8 cellular contexts compared by ENCODE assay signal in genomic region chr21:42724226-42724920, GRCh38.
DNase-seq lines count a peak whose midpoint lies in the region; ATAC-seq and TF ChIP-seq lines count a peak whose summit lies in the region.

No MANE protein-coding gene starts in this region.

- H3K27ac ChIP-seq in SJSA1 (peak overlapping the region; percentile 71), gastroesophageal sphincter (peak overlapping the region in 3 of 4 donors; percentile 18 to 35 (median 22)), sigmoid colon (peak overlapping the region; percentile 36 to 75 (median 59))

- no peak overlapping the region for H3K4me3 ChIP-seq in SJSA1
- H3K4me3 ChIP-seq in gastroesophageal sphincter = no peak overlapping the region
- no peak overlapping the region for H3K4me3 ChIP-seq in sigmoid colon

- H3K27me3 ChIP-seq in SJSA1 (replicated peaks) = no peaks in the 10 kb centered on the region
- no peaks in the 10 kb centered on the region for H3K27me3 ChIP-seq in gastroesophageal sphincter
- H3K27me3 ChIP-seq in sigmoid colon = no peaks in the 10 kb centered on the region

- ATAC-seq in gastroesophageal sphincter (peak; percentile 48), HG03342 (IDR thresholded peaks at IDR 0.05; ENCODE audit: unreplicated experiment) (no peak)

- DNase-seq in GF-D8 (lab: John Stamatoyannopoulos, UW) = peak; percentile 29
- peak; percentile 96 to 97 for DNase-seq in SJSA1 (ENCODE audit: low read depth in 1 of 2, low spot score in 2 of 2)
- no peak for DNase-seq in sigmoid colon
- DNase-seq in NCI-H82 treated with DMSO at 0.1 percent for 48 hours (lab: John Stamatoyannopoulos, UW; ENCODE audit: unreplicated experiment) = no peak
- no peak for DNase-seq in SHP77 treated with DMSO at 0.1 percent for 48 hours (lab: John Stamatoyannopoulos, UW)
- no peak for DNase-seq in iPS-NIHi7 (ENCODE audit: extremely low spot score)

- WGBS in gastroesophageal sphincter (ENCODE audit: low coverage in 1 of 2), 2 donors = 76 to 88% methylated on average over 5 to 6 of the region's 12 CpGs
- WGBS in sigmoid colon, 2 donors = 22 to 59% methylated on average over 12 of the region's 12 CpGs

- no peaks in the 10 kb centered on the region for H3K36me3 ChIP-seq in SJSA1
- H3K36me3 ChIP-seq in gastroesophageal sphincter = no peaks in the 10 kb centered on the region
- peaks cover 0 to 5% (median 2%) of the 10 kb centered on the region in 4 donors for H3K36me3 ChIP-seq in sigmoid colon

- intact Hi-C loops in sigmoid colon (cut with DNase I) = loop anchor here (5.0 kb wide), 1 partner anchor 67 kb away; no protein-coding TSS in a partner anchor

- TF ChIP-seq POLR2A in gastroesophageal sphincter (IDR thresholded peaks at IDR 0.05) = no peak
- TF ChIP-seq POLR2A in sigmoid colon (IDR thresholded peaks at IDR 0.05) = no peak

- TF ChIP-seq CTCF in gastroesophageal sphincter (IDR thresholded peaks at IDR 0.05) (no peak), sigmoid colon (IDR thresholded peaks at IDR 0.05) (no peak)

- H3K4me1 ChIP-seq in SJSA1 (replicated peaks) (peaks cover 55% of the 10 kb centered on the region), gastroesophageal sphincter (peaks cover 0 to 30% (median 3%) of the 10 kb centered on the region in 3 donors), sigmoid colon (peaks cover 0 to 28% (median 24%) of the 10 kb centered on the region in 4 donors)

- H3K9me3 ChIP-seq in SJSA1 (replicated peaks) (no peaks in the 10 kb centered on the region), gastroesophageal sphincter (no peaks in the 10 kb centered on the region), sigmoid colon (no peaks in the 10 kb centered on the region)

- TF ChIP-seq EP300 in gastroesophageal sphincter (IDR thresholded peaks at IDR 0.05) = no peak
- TF ChIP-seq EP300 in sigmoid colon (IDR thresholded peaks at IDR 0.05) = no peak

Comparison
In these comparisons a context has a peak if more than half of its experiments do, and no peak if none do; other contexts are left out.
1. DNase-seq: peak in GF-D8 (single experiment) and SJSA1 (2 of 2); none in sigmoid colon (single experiment), NCI-H82 treated with DMSO at 0.1 percent for 48 hours (single experiment), SHP77 treated with DMSO at 0.1 percent for 48 hours (single experiment) and iPS-NIHi7 (single experiment).
2. Peak in every context shown above with its lines, with median percentiles within 50 percentile points of each other: H3K27ac ChIP-seq.